In the genomic region with DNA sequence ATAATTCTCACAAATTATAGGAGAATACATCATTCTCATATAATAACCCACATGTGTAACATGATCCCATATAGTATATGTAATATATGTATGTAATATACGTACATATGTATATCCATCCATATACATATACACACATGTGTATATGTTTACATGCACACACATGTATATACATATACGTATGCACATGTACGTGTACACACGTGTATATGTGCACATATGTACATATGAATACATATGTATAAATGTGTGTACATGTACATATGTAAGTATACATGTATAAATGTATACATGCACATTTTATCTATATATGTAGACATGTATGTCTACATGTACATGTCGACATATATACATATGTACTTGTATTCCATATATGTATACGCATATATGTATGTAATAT, we compare ENCODE assay signal across 11 cellular contexts.
"Had no signal": no experiment of that assay in that cellular context is flagged by ENCODE, and none has a peak within 500 bp of the region (broad histone marks: within the 10 kb centered on the region; RNA-seq: fewer than 3 reads in every experiment).

No MANE protein-coding gene starts in this region.

- H3K9ac ChIP-seq: GM23248 had no signal

- FAIRE-seq: H1, H54 had no signal

- ATAC-seq: GM23338, HCT116 had no signal

- H3K4me1 ChIP-seq: HAP-1 had no signal

- H3K9me3 ChIP-seq: HAP-1 had no signal

- DNase-seq: GM23248, GOT3, H7, H9, HCEC 1CT, HFFc6 had no signal

- H2AFZ ChIP-seq: GM23248, GM23338 had no signal

- H3K36me3 ChIP-seq: HAP-1 had no signal

- H3K4me3 ChIP-seq: GM23248, GM23338, HAP-1 had no signal

- H3K27ac ChIP-seq: GM23248 had no signal
